21 cellular contexts compared by ENCODE assay signal in genomic region chr5:139680368-139681111, GRCh38.
"Had no signal": no experiment of that assay in that cellular context is flagged by ENCODE, and none has a peak within 500 bp of the region (broad histone marks: within the 10 kb centered on the region; RNA-seq: fewer than 3 reads in every experiment).

No MANE protein-coding gene starts in this region.

- DNase-seq: activated CD4-positive, alpha-beta T cell treated with anti-CD3 and anti-CD28 coated beads, Interleukin-2, amount 50 U/mL, for 4 hours; activated T-cell treated with anti-CD3 and anti-CD28 coated beads, Interleukin-2, amount 50 U/mL, for 1 hour; adrenal gland; foreskin melanocyte; naive thymus-derived CD4-positive, alpha-beta T cell; nucleus accumbens; SK-N-SH; stimulated activated CD4-positive, alpha-beta T cell treated with anti-CD3 and anti-CD28 coated beads, Interleukin-15, amount 100 ng/mL, for 24 hours; stimulated activated CD4-positive, alpha-beta T cell treated with anti-CD3 and anti-CD28 coated beads, Interleukin-4, amount 100 ng/mL, for 1 hour; stimulated activated naive CD4-positive, alpha-beta T cell treated with Interleukin-2 at 50 U/mL for 16 hours; T-cell; T-helper 9 cell; upper lobe of right lung had no signal

- H3K27ac Mint-ChIP-seq: activated naive CD4-positive, alpha-beta T cell treated with anti-CD3 and anti-CD28 coated beads, Interleukin-2, amount 50 U/mL, for 24 hours; activated T-helper 2 cell treated with anti-CD3 and anti-CD28 coated beads, Interferon-gamma antibody, Interleukin-2, Interleukin-4, amounts not matched to agents 10 μg/mL and 5 μg/mL and 100 μg/mL, durations not matched to agents 14 hours and 24 hours and 36 hours; dendritic cell treated with granulocyte-macrophage colony-stimulating factor and Interleukin-4, amounts not matched to agents 40 ng/mL and 50 ng/mL, for 4 days; naive thymus-derived CD4-positive, alpha-beta T cell; T-cell had no signal

- H3K9me3 ChIP-seq: adrenal gland, heart left ventricle, right atrium auricular region, SK-N-SH, upper lobe of right lung had no signal

- H3K4me3 Mint-ChIP-seq: activated naive CD4-positive, alpha-beta T cell treated with anti-CD3 and anti-CD28 coated beads, Interleukin-2, amount 50 U/mL, for 24 hours; dendritic cell treated with granulocyte-macrophage colony-stimulating factor and Interleukin-4, amounts not matched to agents 40 ng/mL and 50 ng/mL, for 4 days; naive thymus-derived CD4-positive, alpha-beta T cell; T-cell had no signal

- H3K9me3 Mint-ChIP-seq: activated naive CD4-positive, alpha-beta T cell treated with anti-CD3 and anti-CD28 coated beads, Interleukin-2, amount 50 U/mL, for 24 hours; activated T-helper 2 cell treated with anti-CD3 and anti-CD28 coated beads, Interferon-gamma antibody, Interleukin-2, Interleukin-4, amounts not matched to agents 10 μg/mL and 5 μg/mL and 100 μg/mL, durations not matched to agents 14 hours and 24 hours and 36 hours; dendritic cell treated with granulocyte-macrophage colony-stimulating factor and Interleukin-4, amounts not matched to agents 40 ng/mL and 50 ng/mL, for 4 days; T-cell had no signal

- ATAC-seq: activated CD4-positive, CD25-positive, alpha-beta regulatory T cell treated with anti-CD3 and anti-CD28 coated beads, Interleukin-2, amount 50 U/mL, for 24 hours; heart left ventricle; naive thymus-derived CD4-positive, alpha-beta T cell; T-cell; upper lobe of right lung had no signal

- H3K36me3 Mint-ChIP-seq: activated naive CD4-positive, alpha-beta T cell treated with anti-CD3 and anti-CD28 coated beads, Interleukin-2, amount 50 U/mL, for 24 hours had no signal

- H3K4me3 ChIP-seq: adrenal gland, heart left ventricle, right atrium auricular region, skin epidermis, upper lobe of right lung had no signal

- H3K27ac ChIP-seq: adrenal gland, epithelial cell of prostate, skin epidermis, upper lobe of right lung had no signal

- H3K27me3 ChIP-seq: adrenal gland, heart left ventricle, right atrium auricular region, upper lobe of right lung had no signal

- H3K27me3 Mint-ChIP-seq: activated naive CD4-positive, alpha-beta T cell treated with anti-CD3 and anti-CD28 coated beads, Interleukin-2, amount 50 U/mL, for 24 hours; T-cell had no signal
